8 cellular contexts compared by ENCODE assay signal in genomic region chr4:6909970-6910339, GRCh38. TPM values are rescaled to one million over a fixed set of nuclear protein-coding genes. Genes with fewer than 3 reads are reported as not detected.
DNase-seq lines count a peak whose midpoint lies in the region; ATAC-seq and TF ChIP-seq lines count a peak whose summit lies in the region.

No MANE protein-coding gene starts in this region.

- no peaks in the 10 kb centered on the region for H3K36me3 ChIP-seq in parathyroid adenoma (ENCODE audit: control insufficient read depth, insufficient read depth, low read length)

- peak overlapping the region; percentile 79 for H3K4me2 ChIP-seq in parathyroid adenoma (ENCODE audit: low read length)

- H3K27ac Mint-ChIP-seq in activated B cell treated with CpG ODN at 0.5 μM for 24 hours = peak overlapping the region; percentile 86

- H3K9me3 Mint-ChIP-seq in activated B cell treated with CpG ODN at 0.5 μM for 24 hours = no peaks in the 10 kb centered on the region

- peaks cover 45% of the 10 kb centered on the region for H3K4me1 Mint-ChIP-seq in activated B cell treated with CpG ODN at 0.5 μM for 24 hours

- POLR2A ChIA-PET in activated B cell treated with CpG ODN at 0.5 μM for 24 hours (lab: Charles Lee) = interaction anchor here (0.7 to 5.5 kb wide), 21 partner anchors 8 to 271 kb away, joined by 3 to 56 read pairs (median 10); partner anchors contain the start of genes BLOC1S4, GRPEL1, MRFAP1 and MRFAP1L1

- no peak for TF ChIP-seq CTCF in activated B cell treated with CpG ODN at 0.5 μM for 24 hours (IDR thresholded peaks at IDR 0.05)
- no peak for TF ChIP-seq CTCF in fibroblast of mammary gland (conservative IDR thresholded peaks at IDR 0.05; ENCODE audit: control insufficient read depth, insufficient read depth, low read depth, low read length)
- TF ChIP-seq CTCF in parathyroid adenoma (IDR thresholded peaks at IDR 0.05) = no peak

- intact Hi-C loops in activated B cell treated with CpG ODN at 0.5 μM for 24 hours (cut with micrococcal nuclease) = loop anchor here (1.0 to 2.0 kb wide), 9 partner anchors 7 to 270 kb away; partner anchors contain the start of genes GRPEL1, KIAA0232, MRFAP1 and MRFAP1L1

- H3K27me3 Mint-ChIP-seq in activated B cell treated with CpG ODN at 0.5 μM for 24 hours = peaks cover 5% of the 10 kb centered on the region

- H3K27ac ChIP-seq in parathyroid adenoma = no peak overlapping the region

- no peaks in the 10 kb centered on the region for H3K27me3 ChIP-seq in parathyroid adenoma (ENCODE audit: control insufficient read depth, insufficient read depth, low read length)

- H3K9me3 ChIP-seq in parathyroid adenoma (ENCODE audit: control insufficient read depth, low read length) = no peaks in the 10 kb centered on the region

- H3K4me3 ChIP-seq in fibroblast of mammary gland (ENCODE audit: control insufficient read depth, low read depth, low read length) (peak overlapping the region; percentile 46), parathyroid adenoma (ENCODE audit: low read depth, low read length) (peak overlapping the region; percentile 61)

- H2AFZ ChIP-seq in parathyroid adenoma = peak overlapping the region; percentile 10

- peaks cover 5% of the 10 kb centered on the region for H3K79me2 ChIP-seq in parathyroid adenoma

- CTCF ChIA-PET in activated B cell treated with CpG ODN at 0.5 μM for 24 hours (lab: Charles Lee) = interaction anchor here (0.7 to 3.0 kb wide), 3 partner anchors 77 to 160 kb away, joined by 3 to 15 read pairs (median 7); no protein-coding TSS in a partner anchor

- peaks cover 3% of the 10 kb centered on the region for H3K36me3 Mint-ChIP-seq in activated B cell treated with CpG ODN at 0.5 μM for 24 hours (ENCODE audit: low read depth)

- ATAC-seq in GM18909 (IDR thresholded peaks at IDR 0.05; ENCODE audit: poor library complexity, unreplicated experiment) = peak; percentile 36
- peak; percentile 24 for ATAC-seq in HG03108 (IDR thresholded peaks at IDR 0.05; ENCODE audit: unreplicated experiment)
- no peak for ATAC-seq in activated B cell treated with CpG ODN at 0.5 μM for 24 hours (ENCODE audit: low read depth)

- in situ Hi-C loops in ACHN (cut with HindIII; ENCODE audit: low pct_ligation_motif_present, low pct_unique_long_range_greater_than_20kb, low sequenced_read_pairs) = no loop called here

- peak; percentile 29 for DNase-seq in ACHN
- no peak for DNase-seq in activated B cell treated with CpG ODN at 0.5 μM for 24 hours
- no peak for DNase-seq in fibroblast of mammary gland (ENCODE audit: low read depth)
- DNase-seq in ureter (ENCODE audit: low spot score) = no peak
- no peak for DNase-seq in NCI-H1436 treated with DMSO at 0.1 percent for 48 hours (lab: John Stamatoyannopoulos, UW)

- peak overlapping the region; percentile 85 for H3K4me3 Mint-ChIP-seq in activated B cell treated with CpG ODN at 0.5 μM for 24 hours

- no peak overlapping the region for H3K9ac ChIP-seq in parathyroid adenoma

- H3K4me1 ChIP-seq in parathyroid adenoma = peaks cover 6% of the 10 kb centered on the region

RNA-seq across cellular contexts. Expression of gene TBC1D14, which starts 0.3 kb away (rescaled TPM):
- total RNA-seq in activated B cell treated with CpG ODN at 0.5 μM for 24 hours (35.1 and 35.2 TPM in 2 replicates), ureter (44.8 TPM)
